ENCODE assay signal across 19 cellular contexts in genomic region chr16:53960954-53961616, GRCh38.
DNase-seq lines count a peak whose midpoint lies in the region; ATAC-seq, FAIRE-seq and TF ChIP-seq lines count a peak whose summit lies in the region.
"Had no signal": no experiment of that assay in that cellular context is flagged by ENCODE, and none has a peak within 500 bp of the region (broad histone marks: within the 10 kb centered on the region; RNA-seq: fewer than 3 reads in every experiment).

No MANE protein-coding gene starts in this region.

- no peak for DNase-seq in Right ventricle myocardium inferior (ENCODE audit: missing footprints)
- no peak for DNase-seq in left ventricle myocardium inferior
- peak; percentile 43 for DNase-seq in NCI-H1694 (lab: John Stamatoyannopoulos, UW)
- DNase-seq in astrocyte (ENCODE audit: low read depth), result no peak
- peak; percentile 51 for DNase-seq in retina
- no peak for DNase-seq in C1 segment of cervical spinal cord (lab: John Stamatoyannopoulos, UW)
- DNase-seq in transverse colon, result no peak
- no peak for DNase-seq in coronary artery (ENCODE audit: low spot score)
- DNase-seq: ACHN; activated CD4-positive, alpha-beta T cell treated with anti-CD3 and anti-CD28 coated beads for 36 hours; activated gamma-delta T cell treated with Interleukin-2 at 50 U/mL for 16 hours; amygdala; effector memory CD4-positive, alpha-beta T cell; mesenchymal stem cell; NK-92 treated with Interleukin-12 subunit alpha and Interleukin-12 subunit beta, amount 100 ng/mL, for 24 hours; stimulated activated naive CD8-positive, alpha-beta T cell treated with anti-CD3 and anti-CD28 coated beads, Interleukin-15, Interleukin-2, amounts not matched to agents 100 U/mL and 50 U/mL, for 24 hours; upper lobe of right lung had no signal

- no peak overlapping the region for H3K4me2 ChIP-seq in astrocyte (ENCODE audit: low read length)
- H3K4me2 ChIP-seq: neural progenitor cell had no signal

- FAIRE-seq in astrocyte (lab: Jason Lieb, UNC), result no peak
- FAIRE-seq: islet of Langerhans had no signal

- ATAC-seq in Right ventricle myocardium inferior, result peak; percentile 38
- ATAC-seq: activated CD4-positive, alpha-beta T cell treated with anti-CD3 and anti-CD28 coated beads for 36 hours; stimulated activated naive CD8-positive, alpha-beta T cell treated with anti-CD3 and anti-CD28 coated beads, Interleukin-15, Interleukin-2, amounts not matched to agents 100 U/mL and 50 U/mL, for 24 hours; upper lobe of right lung had no signal

- H3K9ac ChIP-seq in astrocyte (ENCODE audit: low read length), result no peak overlapping the region
- H3K9ac ChIP-seq: neural progenitor cell had no signal

- H3K4me1 ChIP-seq in left ventricle myocardium inferior (peaks cover 21% of the 10 kb centered on the region), astrocyte (ENCODE audit: insufficient read depth, low read length) (no peaks in the 10 kb centered on the region), transverse colon (no peaks in the 10 kb centered on the region)
- H3K4me1 ChIP-seq: upper lobe of right lung had no signal

- H3K4me3 ChIP-seq in left ventricle myocardium inferior, result no peak overlapping the region
- H3K4me3 ChIP-seq in astrocyte (ENCODE audit: insufficient read depth, low read depth, low read length), result no peak overlapping the region
- H3K4me3 ChIP-seq in transverse colon, result no peak overlapping the region
- H3K4me3 ChIP-seq in coronary artery, result no peak overlapping the region
- H3K4me3 ChIP-seq: neural progenitor cell, upper lobe of right lung had no signal

- no peaks in the 10 kb centered on the region for H3K79me2 ChIP-seq in astrocyte (ENCODE audit: insufficient read depth, low read length)

- no peak overlapping the region for H2AFZ ChIP-seq in astrocyte (ENCODE audit: low read depth, low read length)
- H2AFZ ChIP-seq: neural progenitor cell had no signal

- H3K36me3 ChIP-seq in left ventricle myocardium inferior, result no peaks in the 10 kb centered on the region
- H3K36me3 ChIP-seq in astrocyte (ENCODE audit: insufficient read depth, low read length), result no peaks in the 10 kb centered on the region
- H3K36me3 ChIP-seq in transverse colon, result no peaks in the 10 kb centered on the region
- H3K36me3 ChIP-seq: neural progenitor cell, upper lobe of right lung had no signal

- H3K27me3 Mint-ChIP-seq in astrocyte (ENCODE audit: low read depth, unreplicated experiment), result no peaks in the 10 kb centered on the region
- H3K27me3 Mint-ChIP-seq: activated CD4-positive, alpha-beta T cell treated with anti-CD3 and anti-CD28 coated beads for 36 hours had no signal

- H3K27ac ChIP-seq in left ventricle myocardium inferior (replicated peaks), result no peak overlapping the region
- no peak overlapping the region for H3K27ac ChIP-seq in astrocyte (ENCODE audit: low read depth, low read length)
- H3K27ac ChIP-seq in transverse colon, result no peak overlapping the region
- no peak overlapping the region for H3K27ac ChIP-seq in coronary artery
- H3K27ac ChIP-seq: neural progenitor cell, upper lobe of right lung had no signal

- intact Hi-C loops in Right ventricle myocardium inferior (cut with DNase I), result loop anchor here (10.0 kb wide), 2 partner anchors 214 to 1424 kb away; no protein-coding TSS in a partner anchor
- intact Hi-C loops in left ventricle myocardium inferior (cut with micrococcal nuclease), result no loop called here
- intact Hi-C loops in transverse colon (cut with DNase I; ENCODE audit: low total_unique reads), result no loop called here

- TF ChIP-seq EP300 in transverse colon (IDR thresholded peaks at IDR 0.05; ENCODE audit: low read depth), result no peak

- in situ Hi-C loops in transverse colon (cut with MboI; ENCODE audit: low pct_ligation_motif_present in 1 of 4, low pct_unique_long_range_greater_than_20kb in 1 of 4, low sequenced_read_pairs in 3 of 4), result no loop called here

- H3K9me3 ChIP-seq in left ventricle myocardium inferior (replicated peaks) (no peaks in the 10 kb centered on the region), astrocyte (ENCODE audit: insufficient read depth, low read depth, low read length) (no peaks in the 10 kb centered on the region), transverse colon (no peaks in the 10 kb centered on the region)
- H3K9me3 ChIP-seq: upper lobe of right lung had no signal

- H3K36me3 Mint-ChIP-seq in astrocyte (ENCODE audit: low read depth, unreplicated experiment), result no peaks in the 10 kb centered on the region

- H3K27ac Mint-ChIP-seq in astrocyte (ENCODE audit: unreplicated experiment), result peak overlapping the region; percentile 36
- H3K27ac Mint-ChIP-seq: activated CD4-positive, alpha-beta T cell treated with anti-CD3 and anti-CD28 coated beads for 36 hours; neural progenitor cell had no signal

- no peak for TF ChIP-seq POLR2A in transverse colon (IDR thresholded peaks at IDR 0.05)

- H3K27me3 ChIP-seq in left ventricle myocardium inferior (ENCODE audit: low read depth), result no peaks in the 10 kb centered on the region
- no peaks in the 10 kb centered on the region for H3K27me3 ChIP-seq in astrocyte (ENCODE audit: insufficient read depth, low read length)
- no peaks in the 10 kb centered on the region for H3K27me3 ChIP-seq in transverse colon
- H3K27me3 ChIP-seq: neural progenitor cell, upper lobe of right lung had no signal

- no peak for TF ChIP-seq CTCF in left ventricle myocardium inferior (IDR thresholded peaks at IDR 0.05; ENCODE audit: borderline replicate concordance)
- no peak for TF ChIP-seq CTCF in astrocyte (IDR thresholded peaks at IDR 0.05; ENCODE audit: insufficient read depth, low read depth, low read length)
- no peak for TF ChIP-seq CTCF in transverse colon (IDR thresholded peaks at IDR 0.05)
- TF ChIP-seq CTCF in coronary artery (IDR thresholded peaks at IDR 0.05), result no peak

- no peak overlapping the region for H3K4me3 Mint-ChIP-seq in astrocyte (ENCODE audit: unreplicated experiment)
- H3K4me3 Mint-ChIP-seq: activated CD4-positive, alpha-beta T cell treated with anti-CD3 and anti-CD28 coated beads for 36 hours; neural progenitor cell had no signal

- H3K4me1 Mint-ChIP-seq in astrocyte (ENCODE audit: low read depth, unreplicated experiment), result peaks cover 29% of the 10 kb centered on the region
- H3K4me1 Mint-ChIP-seq: activated CD4-positive, alpha-beta T cell treated with anti-CD3 and anti-CD28 coated beads for 36 hours had no signal

- H3K9me3 Mint-ChIP-seq in astrocyte (ENCODE audit: unreplicated experiment), result no peaks in the 10 kb centered on the region
- H3K9me3 Mint-ChIP-seq: neural progenitor cell had no signal

- H4K20me1 ChIP-seq in astrocyte (ENCODE audit: insufficient read depth, low read length), result no peaks in the 10 kb centered on the region

- WGBS in transverse colon (ENCODE audit: low coverage in 1 of 2), 2 donors, result 86 to 96% methylated on average over 4 to 6 of the region's 6 CpGs

Comparison
In these comparisons a context has a peak if more than half of its experiments do, and no peak if none do; other contexts are left out.
1. DNase-seq: peak in NCI-H1694 (single experiment) and retina (single experiment); none in Right ventricle myocardium inferior (single experiment), left ventricle myocardium inferior (single experiment), astrocyte (single experiment), C1 segment of cervical spinal cord (0 of 14), transverse colon (single experiment) and coronary artery (single experiment).